In the genomic region with DNA sequence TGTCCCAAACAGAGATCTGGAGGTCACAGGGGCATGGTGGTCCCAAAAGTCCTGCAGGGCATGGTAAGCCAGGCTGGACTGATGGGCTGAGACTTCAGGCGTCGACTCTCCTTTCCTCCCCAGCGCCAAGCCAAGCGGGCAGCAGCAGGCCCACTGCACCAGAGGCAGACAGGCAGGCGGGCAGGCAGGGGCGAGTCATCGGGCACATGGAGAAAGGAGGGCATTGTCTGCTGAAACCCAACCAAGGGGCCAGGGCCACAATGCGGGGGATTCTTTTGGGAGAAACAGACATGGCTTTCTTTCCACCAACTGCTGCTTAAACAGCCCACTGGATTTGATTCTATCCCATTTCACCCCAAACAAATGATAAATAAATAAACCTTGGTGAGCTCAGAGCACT, we compare ENCODE assay signal across 21 cellular contexts. TPM values are rescaled to one million over a fixed set of nuclear protein-coding genes. Genes with fewer than 3 reads are reported as not detected.
DNase-seq lines count a peak whose midpoint lies in the region; ATAC-seq and TF ChIP-seq lines count a peak whose summit lies in the region.
"Had no signal": no experiment of that assay in that cellular context is flagged by ENCODE, and none has a peak within 500 bp of the region (broad histone marks: within the 10 kb centered on the region; RNA-seq: fewer than 3 reads in every experiment).

No MANE protein-coding gene starts in this region.

- H3K27ac ChIP-seq in SJCRH30 (no peak overlapping the region), foreskin keratinocyte (no peak overlapping the region), temporal lobe (ENCODE audit: low read depth, low read length) (peak overlapping the region; percentile 95)
- H3K27ac ChIP-seq: C4-2B, GM23248, neural progenitor cell, prostate gland, tibial artery had no signal

- H3K27me3 ChIP-seq in SJCRH30 (no peaks in the 10 kb centered on the region), foreskin keratinocyte (no peaks in the 10 kb centered on the region)
- H3K27me3 ChIP-seq: neural progenitor cell, tibial artery had no signal

- DNase-seq in SJCRH30 = peak; percentile 19 to 24
- no peak for DNase-seq in foreskin keratinocyte
- peak; percentile 71 for DNase-seq in midbrain (lab: John Stamatoyannopoulos, UW)
- no peak for DNase-seq in NCI-H510A (lab: John Stamatoyannopoulos, UW)
- DNase-seq in NCI-H1694 treated with DMSO at 0.1 percent for 48 hours (lab: John Stamatoyannopoulos, UW) = no peak
- DNase-seq in NCI-H1105 (lab: John Stamatoyannopoulos, UW) = no peak
- DNase-seq: activated CD4-positive, alpha-beta T cell treated with anti-CD3 and anti-CD28 coated beads for 4 hours; activated T-cell treated with anti-CD3 and anti-CD28 coated beads for 4 hours; GM23248; KBM-7; NCI-H1417; NCI-H2081 treated with DMSO at 0.1 percent for 48 hours; NCI-H226; stimulated activated naive CD8-positive, alpha-beta T cell treated with anti-CD3 and anti-CD28 coated beads, Interleukin-15, Interleukin-2, amounts not matched to agents 100 U/mL and 50 U/mL, for 24 hours; tibial artery had no signal

- no peak overlapping the region for H3K4me3 ChIP-seq in SJCRH30
- H3K4me3 ChIP-seq: GM23248, neural progenitor cell, prostate gland, tibial artery had no signal

- ATAC-seq in foreskin keratinocyte = peak; percentile 49
- ATAC-seq: stimulated activated naive CD8-positive, alpha-beta T cell treated with anti-CD3 and anti-CD28 coated beads, Interleukin-15, Interleukin-2, amounts not matched to agents 100 U/mL and 50 U/mL, for 24 hours had no signal

- no peaks in the 10 kb centered on the region; the same call in 1 of the 2 replicates for H3K36me3 ChIP-seq in SJCRH30
- H3K36me3 ChIP-seq: neural progenitor cell, prostate gland, tibial artery had no signal

- peaks cover 1% of the 10 kb centered on the region; the same call in 1 of the 2 replicates for H3K9me3 ChIP-seq in SJCRH30 (replicated peaks)
- H3K9me3 ChIP-seq: prostate gland, tibial artery had no signal

- no peak for TF ChIP-seq CTCF in foreskin keratinocyte (conservative IDR thresholded peaks at IDR 0.05)

- H3K4me1 ChIP-seq in SJCRH30 (no peaks in the 10 kb centered on the region), foreskin keratinocyte (no peaks in the 10 kb centered on the region)
- H3K4me1 ChIP-seq: neural progenitor cell, prostate gland had no signal

RNA-seq across cellular contexts. Expression of a gene that starts 46.2 kb away (rescaled TPM):
- total RNA-seq in SJCRH30 (2014; rRNA removed; shearing (Covaris generic)) = 1.1 and 1.3 TPM in 2 replicates
- total RNA-seq in foreskin keratinocyte (0.25 and 0.41 TPM in 2 replicates), temporal lobe (under 0.01 TPM)
- 0.33 and 0.53 TPM in 2 replicates for polyA plus RNA-seq in foreskin keratinocyte
- total RNA-seq: GM23248, lung microvascular endothelial cell, OCI-LY7 had no signal
- polyA plus RNA-seq: GM23248 had no signal

Comparison
In these comparisons a context has a peak if more than half of its experiments do, and no peak if none do; other contexts are left out.
1. DNase-seq: peak in SJCRH30 (2 of 2) and midbrain (single experiment); none in foreskin keratinocyte (0 of 2), NCI-H510A (single experiment), NCI-H1694 treated with DMSO at 0.1 percent for 48 hours (single experiment) and NCI-H1105 (single experiment).